Comparison of ENCODE assay signal across 8 cellular contexts in genomic region chr9:79570449-79571308, GRCh38. TPM values are rescaled to one million over a fixed set of nuclear protein-coding genes. Genes with fewer than 3 reads are reported as not detected.
DNase-seq lines count a peak whose midpoint lies in the region; ATAC-seq and TF ChIP-seq lines count a peak whose summit lies in the region.

No MANE protein-coding gene starts in this region.

- H3K9ac ChIP-seq in OCI-LY3 (ENCODE audit: low read length), result peak overlapping the region; percentile 80

- peaks cover 5% of the 10 kb centered on the region; the same call in 1 of the 2 replicates for H4K20me1 ChIP-seq in OCI-LY3 (ENCODE audit: insufficient read depth, low read length)

- H3K4me2 ChIP-seq in OCI-LY3 (ENCODE audit: low read length), result peak overlapping the region; percentile 94

- no peaks in the 10 kb centered on the region for H3K9me3 ChIP-seq in OCI-LY3 (ENCODE audit: insufficient read depth, low read length)

- no peak for TF ChIP-seq CTCF in OCI-LY3 (IDR thresholded peaks at IDR 0.05; ENCODE audit: low read depth, low read length)

- intact Hi-C loops in cardiac septum (cut with DNase I), result loop anchor here (5.0 to 10.0 kb wide), 3 partner anchors 52 to 234 kb away; no protein-coding TSS in a partner anchor
- intact Hi-C loops in posterior vena cava (cut with DNase I), result loop anchor here in 1 of 2 donors (5.0 kb wide), 1 partner anchor 972 kb away; no protein-coding TSS in a partner anchor

- peaks cover 9% of the 10 kb centered on the region; the same call in 1 of the 2 replicates for H3K27me3 ChIP-seq in OCI-LY3 (ENCODE audit: low read depth, low read length)

- H3K36me3 ChIP-seq in OCI-LY3 (replicated peaks; ENCODE audit: low read depth, low read length), result peaks cover 4% of the 10 kb centered on the region

- peak; percentile 62 for DNase-seq in DMS53 (lab: John Stamatoyannopoulos, UW)
- no peak for DNase-seq in DMS53 treated with DMSO at 0.1 percent for 48 hours (lab: John Stamatoyannopoulos, UW; ENCODE audit: unreplicated experiment)
- DNase-seq in activated naive CD4-positive, alpha-beta T cell treated with anti-CD3 and anti-CD28 coated beads, Interleukin-2, amount 50 U/mL, for 16 hours, result peak; percentile 49
- peak; percentile 77 for DNase-seq in cardiac septum (ENCODE audit: low spot score)
- peak; percentile 89 for DNase-seq in posterior vena cava (ENCODE audit: low spot score)

- H3K79me2 ChIP-seq in OCI-LY3 (ENCODE audit: low read length), result peaks cover 20% of the 10 kb centered on the region

- H2AFZ ChIP-seq in OCI-LY3 (ENCODE audit: low read depth, low read length), result peak overlapping the region; percentile 91

- H3K27ac ChIP-seq in OCI-LY3 (ENCODE audit: low read length), result peak overlapping the region; percentile 76

- H3K4me1 ChIP-seq in OCI-LY3 (ENCODE audit: low read length), result peaks cover 22% of the 10 kb centered on the region

- no peak for ATAC-seq in GM21737 (IDR thresholded peaks at IDR 0.05; ENCODE audit: unreplicated experiment)
- no peak for ATAC-seq in GM19463 (IDR thresholded peaks at IDR 0.05; ENCODE audit: unreplicated experiment)

- peak overlapping the region; percentile 94 for H3K4me3 ChIP-seq in OCI-LY3 (ENCODE audit: low read length)

RNA-seq across cellular contexts. Expression of gene TLE4, which starts 1.1 kb away (rescaled TPM):
- 17.4 TPM for total RNA-seq in cardiac septum
- 10 to 100 TPM; 24.2 to 34.9 TPM for total RNA-seq in posterior vena cava
